Comparison of ENCODE assay signal across 9 cellular contexts in genomic region chr10:93384006-93384405, GRCh38.
DNase-seq lines count a peak whose midpoint lies in the region; ATAC-seq and TF ChIP-seq lines count a peak whose summit lies in the region.
"Had no signal": no experiment of that assay in that cellular context is flagged by ENCODE, and none has a peak within 500 bp of the region (broad histone marks: within the 10 kb centered on the region; RNA-seq: fewer than 3 reads in every experiment).

No MANE protein-coding gene starts in this region.

- H3K4me3 Mint-ChIP-seq in T-cell: no peak overlapping the region

- H3K4me2 ChIP-seq in hepatocyte: no peak overlapping the region

- peak overlapping the region; percentile 10 for H3K4me3 ChIP-seq in RWPE2 (ENCODE audit: severe bottlenecking)
- no peak overlapping the region for H3K4me3 ChIP-seq in hepatocyte
- H3K4me3 ChIP-seq in suprapubic skin: no peak overlapping the region

- H3K36me3 Mint-ChIP-seq in T-cell: no peaks in the 10 kb centered on the region

- peaks cover 17 to 33% (median 28%) of the 10 kb centered on the region in 3 donors for H3K4me1 Mint-ChIP-seq in T-cell

- H3K9me3 Mint-ChIP-seq in T-cell: no peaks in the 10 kb centered on the region

- no peak overlapping the region for H3K27ac Mint-ChIP-seq in T-cell

- 83% methylated on average over 7 of the region's 7 CpGs for WGBS in hepatocyte (ENCODE audit: low lambda C conversion rate, missing lambda C conversion rate)
- 49% methylated on average over 7 of the region's 7 CpGs for WGBS in suprapubic skin

- no peaks in the 10 kb centered on the region for H4K20me1 ChIP-seq in hepatocyte (ENCODE audit: insufficient read depth, poor library complexity, severe bottlenecking)

- no peak for TF ChIP-seq EP300 in suprapubic skin (IDR thresholded peaks at IDR 0.05)

- H3K9me2 ChIP-seq in hepatocyte (replicated peaks; ENCODE audit: insufficient read depth): no peaks in the 10 kb centered on the region

- H3K79me2 ChIP-seq in hepatocyte: no peaks in the 10 kb centered on the region

- H3K27ac ChIP-seq in RWPE2 (ENCODE audit: poor library complexity, severe bottlenecking): peak overlapping the region; percentile 98
- H3K27ac ChIP-seq in hepatocyte: peak overlapping the region; percentile 20
- H3K27ac ChIP-seq in suprapubic skin: peak overlapping the region; percentile 52

- POLR2A ChIA-PET in T-cell (lab: Charles Lee): interaction anchor here in 1 of 2 donors (0.6 kb wide), 1 partner anchor 98 kb away, joined by 3 read pairs; the partner anchor contains the start of gene MYOF

- H3K9me3 ChIP-seq in RWPE2 (ENCODE audit: severe bottlenecking) (no peaks in the 10 kb centered on the region), hepatocyte (ENCODE audit: low read depth) (no peaks in the 10 kb centered on the region), suprapubic skin (no peaks in the 10 kb centered on the region)

- H3K4me1 ChIP-seq in RWPE2 (ENCODE audit: insufficient read depth, poor library complexity, severe bottlenecking): peaks cover 37% of the 10 kb centered on the region
- no peaks in the 10 kb centered on the region for H3K4me1 ChIP-seq in hepatocyte (ENCODE audit: insufficient read depth)
- H3K4me1 ChIP-seq in suprapubic skin: peaks cover 27% of the 10 kb centered on the region

- H3K36me3 ChIP-seq in RWPE2 (ENCODE audit: low read depth): peaks cover 88% of the 10 kb centered on the region
- H3K36me3 ChIP-seq in hepatocyte (replicated peaks; ENCODE audit: insufficient read depth, low read depth): no peaks in the 10 kb centered on the region
- peaks cover 72% of the 10 kb centered on the region for H3K36me3 ChIP-seq in suprapubic skin

- no peak for TF ChIP-seq POLR2A in suprapubic skin (IDR thresholded peaks at IDR 0.05)

- no peak overlapping the region for H2AFZ ChIP-seq in hepatocyte

- no peaks in the 10 kb centered on the region for H3K27me3 Mint-ChIP-seq in T-cell

- ATAC-seq in RWPE2 (ENCODE audit: low read depth) (peak; percentile 91), T-cell (replicated peaks in 1 of 4) (no peak), GM21825 (IDR thresholded peaks at IDR 0.05; ENCODE audit: unreplicated experiment) (no peak), HG02678 (IDR thresholded peaks at IDR 0.05; ENCODE audit: unreplicated experiment) (no peak)

- CTCF ChIA-PET in T-cell (lab: Charles Lee): interaction anchor here in 1 of 2 donors (0.6 to 1.5 kb wide), 2 partner anchors 99 to 128 kb away, joined by 4 to 7 read pairs; partner anchors contain the start of gene MYOF

- H3K27me3 ChIP-seq in RWPE2 (ENCODE audit: insufficient read depth, poor library complexity, severe bottlenecking) (no peaks in the 10 kb centered on the region), hepatocyte (no peaks in the 10 kb centered on the region), suprapubic skin (no peaks in the 10 kb centered on the region)

- DNase-seq in HPDE6-E6E7 (ENCODE audit: extremely low spot score) (peak; percentile 97), RWPE2 (ENCODE audit: low spot score) (peak; percentile 98), hepatocyte (ENCODE audit: low spot score) (no peak), suprapubic skin (ENCODE audit: low spot score in 2 of 2) (no peak), T-cell (no peak)
- DNase-seq in stimulated activated CD4-positive, alpha-beta T cell treated with anti-CD3 and anti-CD28 coated beads, Interleukin-4, amount 100 ng/mL, for 4 hours: no peak
- DNase-seq: NCI-H1694 had no signal

- TF ChIP-seq CTCF in RWPE2 (IDR thresholded peaks at IDR 0.05; ENCODE audit: poor library complexity, severe bottlenecking) (no peak), hepatocyte (IDR thresholded peaks at IDR 0.05; ENCODE audit: poor library complexity) (no peak), suprapubic skin (IDR thresholded peaks at IDR 0.05) (no peak)

Comparison
In these comparisons a context has a peak if more than half of its experiments do, and no peak if none do; other contexts are left out.
1. DNase-seq: peak in HPDE6-E6E7 (single experiment) and RWPE2 (single experiment); none in hepatocyte (single experiment), suprapubic skin (0 of 2), stimulated activated CD4-positive, alpha-beta T cell treated with anti-CD3 and anti-CD28 coated beads, Interleukin-4, amount 100 ng/mL, for 4 hours (0 of 2) and T-cell (0 of 34).
2. H3K27ac ChIP-seq: peak in every context shown above with its lines; median percentile 98 in RWPE2; 52 in suprapubic skin; 20 in hepatocyte.